8 cellular contexts compared by ENCODE assay signal in the genomic region with DNA sequence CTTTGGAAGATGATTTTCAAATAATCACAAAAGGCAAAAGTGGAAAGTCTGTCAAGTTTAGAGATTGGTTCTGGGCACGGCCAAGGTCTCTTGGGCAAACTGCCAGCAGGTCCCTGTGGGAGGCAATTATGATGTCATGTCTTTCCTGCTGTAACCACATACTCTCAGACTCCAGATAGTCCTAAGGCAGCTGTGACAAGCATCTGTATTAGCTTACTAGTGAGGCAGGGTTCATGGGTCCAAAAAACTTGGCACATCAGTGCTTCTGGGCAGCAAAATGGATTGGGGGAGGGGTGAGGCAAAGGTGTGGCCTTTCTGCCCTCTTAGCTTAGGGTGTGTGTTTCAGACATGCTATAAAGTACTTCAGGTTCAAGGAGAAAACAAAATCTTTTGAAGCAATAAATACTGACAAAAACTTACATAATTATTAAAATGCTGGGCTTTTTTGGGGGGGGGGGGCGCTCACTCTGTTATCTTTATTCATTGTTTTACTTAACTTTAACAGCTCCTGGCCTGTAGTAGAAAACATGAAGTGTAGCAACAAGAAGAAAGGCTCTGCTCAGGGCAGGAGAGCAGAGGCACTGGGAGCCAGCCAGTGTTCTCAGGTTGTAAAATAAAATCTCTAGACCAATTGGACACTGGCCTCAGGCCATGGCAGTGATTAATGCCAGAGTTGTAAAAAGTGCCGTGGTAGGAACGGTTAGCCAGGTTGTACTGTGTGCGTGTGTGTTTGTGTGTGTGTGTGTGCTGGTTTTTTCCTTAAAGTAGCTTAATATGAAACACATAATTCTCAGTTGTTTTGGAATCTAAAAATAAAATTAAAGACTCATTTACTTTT. TPM values are rescaled to one million over a fixed set of nuclear protein-coding genes. Genes with fewer than 3 reads are reported as not detected.
DNase-seq lines count a peak whose midpoint lies in the region; ATAC-seq and TF ChIP-seq lines count a peak whose summit lies in the region.

No MANE protein-coding gene starts in this region.

- TF ChIP-seq CTCF in esophagus squamous epithelium (IDR thresholded peaks at IDR 0.05): no peak
- no peak for TF ChIP-seq CTCF in ovary (IDR thresholded peaks at IDR 0.05)

- DNase-seq in ACHN (peak; percentile 84), NAMALWA (ENCODE audit: low spot score) (peak; percentile 72), T1000 (lab: John Stamatoyannopoulos, UW) (peak; percentile 56), esophagus squamous epithelium (lab: John Stamatoyannopoulos, UW) (no peak), ovary (peak; percentile 80 to 89 (median 81)), middle frontal gyrus (ENCODE audit: extremely low spot score, low spot score) (no peak)

- in situ Hi-C loops in ACHN (cut with HindIII; ENCODE audit: low pct_ligation_motif_present, low pct_unique_long_range_greater_than_20kb, low sequenced_read_pairs): no loop called here

- 10 to 22% methylated on average over 5 of the region's 5 CpGs for WGBS in esophagus squamous epithelium, 2 donors
- 1 to 4% (median 3%) methylated on average over 5 of the region's 5 CpGs for WGBS in ovary, 3 donors

- TF ChIP-seq POLR2A in esophagus squamous epithelium (IDR thresholded peaks at IDR 0.05) (no peak), ovary (IDR thresholded peaks at IDR 0.05) (no peak)

- H3K9me3 ChIP-seq in esophagus squamous epithelium (no peaks in the 10 kb centered on the region), ovary (no peaks in the 10 kb centered on the region)

- ATAC-seq in GM19397 (IDR thresholded peaks at IDR 0.05; ENCODE audit: unreplicated experiment) (peak; percentile 71), GM19328 (IDR thresholded peaks at IDR 0.05; ENCODE audit: unreplicated experiment) (no peak)

- TF ChIP-seq EP300 in ovary (IDR thresholded peaks at IDR 0.05): no peak

- H3K36me3 ChIP-seq in esophagus squamous epithelium (no peaks in the 10 kb centered on the region), ovary (no peaks in the 10 kb centered on the region)

- H3K4me1 ChIP-seq in esophagus squamous epithelium (peaks cover 0 to 17% (median 10%) of the 10 kb centered on the region in 3 donors), ovary (ENCODE audit: insufficient read depth) (peaks cover 7% of the 10 kb centered on the region)

- intact Hi-C loops in esophagus squamous epithelium (cut with DNase I): no loop called here
- intact Hi-C loops in ovary (cut with DNase I): no loop called here

- H3K4me3 ChIP-seq in esophagus squamous epithelium (no peak overlapping the region), ovary (no peak overlapping the region)

- peak overlapping the region in 3 of 4 donors; percentile 3 to 42 (median 12) for H3K27ac ChIP-seq in esophagus squamous epithelium
- H3K27ac ChIP-seq in ovary: peak overlapping the region in 1 of 2 donors; percentile 55

- H3K27me3 ChIP-seq in esophagus squamous epithelium: no peaks in the 10 kb centered on the region
- no peaks in the 10 kb centered on the region for H3K27me3 ChIP-seq in ovary

RNA-seq across cellular contexts. Expression of a gene that starts 14.3 kb away (rescaled TPM):
- total RNA-seq in esophagus squamous epithelium (10 to 100 TPM; 29.4 to 54.5 (median 42.2) TPM), ovary (10 to 100 TPM; 23.2 to 39.2 (median 25.9) TPM)
- 10 to 100 TPM; 12.2 to 17.0 TPM for polyA plus RNA-seq in ovary

Comparison
In these comparisons a context has a peak if more than half of its experiments do, and no peak if none do; other contexts are left out.
1. DNase-seq: peak in ACHN (single experiment), NAMALWA (single experiment), T1000 (single experiment) and ovary (5 of 5); none in esophagus squamous epithelium (single experiment) and middle frontal gyrus (single experiment).